In the genomic region with DNA sequence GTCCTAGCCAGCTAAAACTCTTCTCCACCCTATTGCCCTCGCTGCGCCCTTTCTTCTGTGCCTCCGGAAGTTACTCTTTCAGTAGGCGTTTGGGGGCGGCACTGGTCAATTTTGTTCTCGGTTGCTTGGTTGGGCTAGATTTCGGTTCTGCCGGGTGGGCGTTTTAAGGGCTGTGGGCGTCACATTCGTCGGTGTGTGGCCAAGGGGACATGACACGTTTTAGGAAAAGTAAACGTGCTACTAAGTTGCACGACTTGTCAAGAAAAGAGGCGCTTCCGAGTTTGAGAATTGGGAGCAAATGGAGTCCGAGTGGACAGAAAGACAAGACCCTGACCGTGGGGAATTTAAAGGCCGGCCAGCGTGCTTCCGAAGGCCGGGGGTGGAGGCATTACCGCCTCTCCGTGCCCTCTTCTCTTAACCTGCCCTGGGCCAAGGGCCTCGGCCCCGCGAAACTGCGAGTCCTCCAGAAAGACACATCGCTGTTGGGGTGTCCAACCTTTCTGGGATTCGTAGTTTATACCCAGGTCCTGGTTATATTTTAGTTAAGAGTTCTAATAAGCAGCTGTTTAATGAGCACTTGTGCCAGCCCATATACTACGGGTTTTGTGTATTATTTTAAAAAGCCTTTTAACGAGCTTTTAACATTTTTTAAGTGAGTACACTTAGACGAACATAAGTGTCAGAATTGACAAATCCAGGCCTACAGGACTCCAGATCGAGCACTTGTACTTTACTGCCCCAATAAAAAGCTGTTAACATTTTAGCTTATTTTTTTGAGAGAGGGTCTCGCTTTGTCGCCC, we compare ENCODE assay signal across 8 cellular contexts. TPM values are rescaled to one million over a fixed set of nuclear protein-coding genes. Genes with fewer than 3 reads are reported as not detected.
DNase-seq lines count a peak whose midpoint lies in the region; ATAC-seq, FAIRE-seq and TF ChIP-seq lines count a peak whose summit lies in the region.

No MANE protein-coding gene starts in this region.

- in situ Hi-C loops in ACHN (cut with HindIII; ENCODE audit: low pct_ligation_motif_present, low pct_unique_long_range_greater_than_20kb, low sequenced_read_pairs): no loop called here

- POLR2A ChIA-PET in activated CD8-positive, alpha-beta T cell treated with anti-CD3 and anti-CD28 coated beads for 36 hours (lab: Charles Lee): interaction anchor here (0.5 to 9.0 kb wide), 34 partner anchors 10 to 319 kb away, joined by 3 to 160 read pairs (median 4); a partner anchor contains a TSS
- POLR2A ChIA-PET in naive thymus-derived CD4-positive, alpha-beta T cell (lab: Charles Lee): interaction anchor here (0.6 to 8.3 kb wide), 52 partner anchors 9 to 1646 kb away, joined by 3 to 193 read pairs (median 4); a partner anchor contains a TSS

- 9% methylated on average over 36 of the region's 37 CpGs for WGBS in esophagus squamous epithelium, 2 donors
- WGBS in testis, 2 donors: 5 to 6% methylated on average over 33 to 37 of the region's 37 CpGs

- no peaks in the 10 kb centered on the region for H3K27me3 ChIP-seq in esophagus squamous epithelium
- no peaks in the 10 kb centered on the region for H3K27me3 ChIP-seq in naive thymus-derived CD4-positive, alpha-beta T cell (ENCODE audit: control insufficient read depth in 2 of 2, insufficient read depth in 2 of 2, low read length in 2 of 2)
- no peaks in the 10 kb centered on the region for H3K27me3 ChIP-seq in testis

- intact Hi-C loops in activated CD8-positive, alpha-beta T cell treated with anti-CD3 and anti-CD28 coated beads for 36 hours (cut with micrococcal nuclease): no loop called here
- intact Hi-C loops in esophagus squamous epithelium (cut with DNase I) (no loop called here), testis (cut with DNase I; ENCODE audit: low total_unique reads) (no loop called here)
- intact Hi-C loops in naive thymus-derived CD4-positive, alpha-beta T cell (cut with micrococcal nuclease): loop anchor here (1.0 to 5.0 kb wide), 18 partner anchors 7 to 1586 kb away; a partner anchor contains a TSS

- H3K36me3 Mint-ChIP-seq in activated CD8-positive, alpha-beta T cell treated with anti-CD3 and anti-CD28 coated beads for 36 hours (ENCODE audit: low read depth): peaks cover 54% of the 10 kb centered on the region
- peaks cover 6 to 34% (median 18%) of the 10 kb centered on the region in 5 donors for H3K36me3 Mint-ChIP-seq in naive thymus-derived CD4-positive, alpha-beta T cell

- CTCF ChIA-PET in activated CD8-positive, alpha-beta T cell treated with anti-CD3 and anti-CD28 coated beads for 36 hours (lab: Charles Lee): interaction anchor here (0.8 to 3.8 kb wide), 11 partner anchors 8 to 179 kb away, joined by 3 to 16 read pairs (median 4); a partner anchor contains a TSS
- CTCF ChIA-PET in naive thymus-derived CD4-positive, alpha-beta T cell (lab: Charles Lee): interaction anchor here (0.6 to 3.3 kb wide), 8 partner anchors 8 to 102 kb away, joined by 3 to 19 read pairs (median 4); a partner anchor contains a TSS

- no peak for TF ChIP-seq CTCF in activated CD8-positive, alpha-beta T cell treated with anti-CD3 and anti-CD28 coated beads for 36 hours (IDR thresholded peaks at IDR 0.05)
- TF ChIP-seq CTCF in esophagus squamous epithelium (IDR thresholded peaks at IDR 0.05) (no peak), testis (IDR thresholded peaks at IDR 0.05) (no peak)

- FAIRE-seq in GM12891 (lab: Jason Lieb, UNC): no peak

- H3K27ac ChIP-seq in esophagus squamous epithelium (peak overlapping the region; percentile 94 to 100 (median 99)), testis (peak overlapping the region; percentile 89 to 97)
- H3K27ac ChIP-seq in naive thymus-derived CD4-positive, alpha-beta T cell (ENCODE audit: low read depth, low read length): peak overlapping the region; percentile 95

- no peaks in the 10 kb centered on the region for H3K9me3 Mint-ChIP-seq in activated CD8-positive, alpha-beta T cell treated with anti-CD3 and anti-CD28 coated beads for 36 hours
- H3K9me3 Mint-ChIP-seq in naive thymus-derived CD4-positive, alpha-beta T cell: peaks cover 0 to 11% (median 0%) of the 10 kb centered on the region in 11 donors

- peak overlapping the region; percentile 100 for H3K27ac Mint-ChIP-seq in activated CD8-positive, alpha-beta T cell treated with anti-CD3 and anti-CD28 coated beads for 36 hours
- peak overlapping the region; percentile 99 to 100 (median 100) for H3K27ac Mint-ChIP-seq in naive thymus-derived CD4-positive, alpha-beta T cell

- H3K36me3 ChIP-seq in esophagus squamous epithelium (peaks cover 14 to 67% (median 22%) of the 10 kb centered on the region in 3 donors), testis (ENCODE audit: low read depth, missing control alignments) (no peaks in the 10 kb centered on the region)
- peaks cover 16 to 50% (median 16%) of the 10 kb centered on the region in 3 experiments for H3K36me3 ChIP-seq in naive thymus-derived CD4-positive, alpha-beta T cell (ENCODE audit: control insufficient read depth in 2 of 3, insufficient read depth in 3 of 3, low read length in 3 of 3)

- H3K4me1 Mint-ChIP-seq in activated CD8-positive, alpha-beta T cell treated with anti-CD3 and anti-CD28 coated beads for 36 hours (ENCODE audit: low read depth): peaks cover 55% of the 10 kb centered on the region
- H3K4me1 Mint-ChIP-seq in naive thymus-derived CD4-positive, alpha-beta T cell: peaks cover 39 to 71% (median 63%) of the 10 kb centered on the region in 7 donors

- no peaks in the 10 kb centered on the region for H3K27me3 Mint-ChIP-seq in activated CD8-positive, alpha-beta T cell treated with anti-CD3 and anti-CD28 coated beads for 36 hours
- H3K27me3 Mint-ChIP-seq in naive thymus-derived CD4-positive, alpha-beta T cell: no peaks in the 10 kb centered on the region

- ATAC-seq in HG02642 (IDR thresholded peaks at IDR 0.05; ENCODE audit: poor library complexity, unreplicated experiment): peak; percentile 60
- peak; percentile 73 for ATAC-seq in activated CD8-positive, alpha-beta T cell treated with anti-CD3 and anti-CD28 coated beads for 36 hours
- ATAC-seq in naive thymus-derived CD4-positive, alpha-beta T cell: peak; percentile 77

- H3K4me1 ChIP-seq in esophagus squamous epithelium (peaks cover 12 to 43% (median 32%) of the 10 kb centered on the region in 3 donors), testis (peaks cover 12% of the 10 kb centered on the region)
- peaks cover 23 to 30% of the 10 kb centered on the region in 2 donors for H3K4me1 ChIP-seq in naive thymus-derived CD4-positive, alpha-beta T cell (ENCODE audit: control insufficient read depth in 2 of 2, insufficient read depth in 2 of 2, low read length in 2 of 2)

- H3K4me3 ChIP-seq in esophagus squamous epithelium: peak overlapping the region; percentile 59 to 95 (median 78)
- H3K4me3 ChIP-seq in naive thymus-derived CD4-positive, alpha-beta T cell (ENCODE audit: low read length): peak overlapping the region; percentile 66
- peak overlapping the region; percentile 75 to 77 for H3K4me3 ChIP-seq in testis

- peak overlapping the region; percentile 93 for H3K4me3 Mint-ChIP-seq in activated CD8-positive, alpha-beta T cell treated with anti-CD3 and anti-CD28 coated beads for 36 hours
- peak overlapping the region; percentile 96 to 100 (median 99) for H3K4me3 Mint-ChIP-seq in naive thymus-derived CD4-positive, alpha-beta T cell

- DNase-seq in ACHN (peak; percentile 87), GM12891 (ENCODE audit: insufficient read length, low spot score) (peak; percentile 83), NCI-H146 treated with DMSO at 0.1 percent for 48 hours (lab: John Stamatoyannopoulos, UW; ENCODE audit: unreplicated experiment) (peak; percentile 95), esophagus squamous epithelium (lab: John Stamatoyannopoulos, UW) (peak; percentile 61), testis (peak; percentile 94)
- peak; percentile 96 for DNase-seq in activated CD8-positive, alpha-beta T cell treated with anti-CD3 and anti-CD28 coated beads for 36 hours
- DNase-seq in naive thymus-derived CD4-positive, alpha-beta T cell: peak in 2 of 9 donors; percentile 81 to 89

- no peaks in the 10 kb centered on the region for H3K9me3 ChIP-seq in esophagus squamous epithelium
- H3K9me3 ChIP-seq in naive thymus-derived CD4-positive, alpha-beta T cell (ENCODE audit: control insufficient read depth in 2 of 3, low read length in 3 of 3): no peaks in the 10 kb centered on the region
- no peaks in the 10 kb centered on the region for H3K9me3 ChIP-seq in testis

- TF ChIP-seq POLR2A in GM12891 (IDR thresholded peaks at IDR 0.05; ENCODE audit: low read depth, low read length): 0 out of 2 replicates have a peak, but pooled peaks have one; percentile 17
- TF ChIP-seq POLR2A in esophagus squamous epithelium (IDR thresholded peaks at IDR 0.05): peak in 3 of 4 donors; percentile 7 to 80 (median 68)
- peak; percentile 68 for TF ChIP-seq POLR2A in testis (IDR thresholded peaks at IDR 0.05)

RNA-seq across cellular contexts. Expression of a gene that starts 0.7 kb away (rescaled TPM):
- 188 TPM for polyA plus RNA-seq in GM12891 (2012; ENCODE audit: low read depth, missing spikeins)
- 100 to 1,000 TPM; 303 to 318 TPM for total RNA-seq in activated CD8-positive, alpha-beta T cell treated with anti-CD3 and anti-CD28 coated beads for 36 hours
- total RNA-seq in esophagus squamous epithelium: 100 to 1,000 TPM; 129 to 217 (median 163) TPM
- total RNA-seq in naive thymus-derived CD4-positive, alpha-beta T cell: 100 to 1,000 TPM; 260 to 321 (median 280) TPM
- 10 to 100 TPM; 14.4 to 24.3 TPM for polyA plus RNA-seq in naive thymus-derived CD4-positive, alpha-beta T cell
- 100 to 1,000 TPM; 654 to 710 TPM for total RNA-seq in testis
- polyA plus RNA-seq in testis (ENCODE audit: insufficient read depth, low read depth, low replicate concordance): 861 TPM

RNA-seq across cellular contexts. Expression of a gene that starts 2.6 kb away (rescaled TPM):
- 4.3 TPM for polyA plus RNA-seq in GM12891 (2012; ENCODE audit: low read depth, missing spikeins)
- 1 to 10 TPM; 4.4 to 4.9 TPM for total RNA-seq in activated CD8-positive, alpha-beta T cell treated with anti-CD3 and anti-CD28 coated beads for 36 hours
- total RNA-seq in esophagus squamous epithelium (1 to 10 TPM in 2 of 4 donors, under 1 TPM in 2; 0.67 to 2.1 (median 1.1) TPM), testis (1 to 10 TPM; 7.5 to 9.8 TPM)
- 1 to 10 TPM in 4 of 5 experiments, under 1 TPM in 1; 0.78 to 4.3 (median 2.8) TPM for total RNA-seq in naive thymus-derived CD4-positive, alpha-beta T cell
- 1 to 10 TPM; 3.8 to 5.0 TPM for polyA plus RNA-seq in naive thymus-derived CD4-positive, alpha-beta T cell
- 27.9 TPM for polyA plus RNA-seq in testis (ENCODE audit: insufficient read depth, low read depth, low replicate concordance)

RNA-seq across cellular contexts. Expression of a gene that starts 7.5 kb away (rescaled TPM):
- 13.6 TPM for polyA plus RNA-seq in GM12891 (2012; ENCODE audit: low read depth, missing spikeins)
- total RNA-seq in activated CD8-positive, alpha-beta T cell treated with anti-CD3 and anti-CD28 coated beads for 36 hours: 10 to 100 TPM; 11.4 to 11.7 TPM
- total RNA-seq in esophagus squamous epithelium (10 to 100 TPM; 28.8 to 34.4 (median 31.7) TPM), testis (10 to 100 TPM; 13.9 to 17.8 TPM)
- 10 to 100 TPM; 14.0 to 32.8 (median 23.2) TPM for total RNA-seq in naive thymus-derived CD4-positive, alpha-beta T cell
- 10 to 100 TPM; 22.3 to 33.7 TPM for polyA plus RNA-seq in naive thymus-derived CD4-positive, alpha-beta T cell
- 11.9 TPM for polyA plus RNA-seq in testis (ENCODE audit: insufficient read depth, low read depth, low replicate concordance)

RNA-seq across cellular contexts. Expression of a gene that starts 11.7 kb away (rescaled TPM):
- polyA plus RNA-seq in GM12891 (2012; ENCODE audit: low read depth, missing spikeins): 20.1 TPM
- 10 to 100 TPM; 29.4 to 30.9 TPM for total RNA-seq in activated CD8-positive, alpha-beta T cell treated with anti-CD3 and anti-CD28 coated beads for 36 hours
- total RNA-seq in esophagus squamous epithelium (10 to 100 TPM in 2 of 4 donors, 1 to 10 TPM in 2; 6.9 to 16.0 (median 10.9) TPM), testis (10 to 100 TPM; 34.5 to 46.1 TPM)
- total RNA-seq in naive thymus-derived CD4-positive, alpha-beta T cell: 10 to 100 TPM; 12.8 to 35.1 (median 28.9) TPM
- polyA plus RNA-seq in naive thymus-derived CD4-positive, alpha-beta T cell: 10 to 100 TPM; 24.0 to 27.2 TPM
- 81.3 TPM for polyA plus RNA-seq in testis (ENCODE audit: insufficient read depth, low read depth, low replicate concordance)

RNA-seq across cellular contexts. Expression of a gene that starts 12.8 kb away (rescaled TPM):
- 322 TPM for polyA plus RNA-seq in GM12891 (2012; ENCODE audit: low read depth, missing spikeins)
- total RNA-seq in activated CD8-positive, alpha-beta T cell treated with anti-CD3 and anti-CD28 coated beads for 36 hours: 100 to 1,000 TPM; 241 to 247 TPM
- total RNA-seq in esophagus squamous epithelium (100 to 1,000 TPM; 155 to 204 (median 186) TPM), testis (100 to 1,000 TPM; 397 to 421 TPM)
- total RNA-seq in naive thymus-derived CD4-positive, alpha-beta T cell: 100 to 1,000 TPM; 101 to 215 (median 133) TPM
- polyA plus RNA-seq in naive thymus-derived CD4-positive, alpha-beta T cell: 100 to 1,000 TPM; 260 to 275 TPM
- polyA plus RNA-seq in testis (ENCODE audit: insufficient read depth, low read depth, low replicate concordance): 523 TPM

Comparison
In these comparisons a context has a peak if more than half of its experiments do, and no peak if none do; other contexts are left out.
1. POLR2A ChIP-seq: peak in every context shown above with its lines; median percentile 68 in esophagus squamous epithelium; 68 in testis; 17 in GM12891.
2. intact Hi-C loops: an anchor here in naive thymus-derived CD4-positive, alpha-beta T cell (1.0 to 5.0 kb wide); none called in activated CD8-positive, alpha-beta T cell treated with anti-CD3 and anti-CD28 coated beads for 36 hours, esophagus squamous epithelium and testis.